In the genomic region with DNA sequence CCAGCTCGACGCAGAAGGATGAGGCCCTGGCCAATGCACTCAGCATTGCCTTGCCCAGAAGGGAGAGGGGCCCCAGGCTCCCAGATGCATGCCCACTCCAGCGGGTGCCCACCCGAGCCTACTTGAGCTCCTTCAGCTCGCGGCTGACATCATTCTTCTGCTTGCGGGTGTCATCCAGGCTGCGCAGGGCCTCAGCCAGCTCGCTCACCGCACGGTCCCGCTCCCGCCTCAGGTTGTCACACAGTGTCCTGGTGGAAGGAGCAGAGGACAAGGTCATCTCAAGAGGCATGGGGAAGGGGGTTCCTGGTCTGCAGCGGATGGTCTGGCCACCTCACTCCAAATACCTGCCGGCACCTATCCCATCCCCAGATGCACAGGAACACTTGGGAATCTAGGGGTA, we compare ENCODE assay signal across 22 cellular contexts.
"Had no signal": no experiment of that assay in that cellular context is flagged by ENCODE, and none has a peak within 500 bp of the region (broad histone marks: within the 10 kb centered on the region; RNA-seq: fewer than 3 reads in every experiment).

No MANE protein-coding gene starts in this region.

- H3K9me3 Mint-ChIP-seq: endodermal cell; naive thymus-derived CD4-positive, alpha-beta T cell; nephron progenitor cell had no signal

- H3K36me3 ChIP-seq: neutrophil had no signal

- H3K27ac ChIP-seq: foreskin keratinocyte, hepatocyte, left lung, neutrophil, pancreas, stomach, thoracic aorta, transverse colon had no signal

- H3K4me1 ChIP-seq: foreskin keratinocyte, pancreas had no signal

- H3K27me3 Mint-ChIP-seq: naive thymus-derived CD4-positive, alpha-beta T cell; progenitor cell of endocrine pancreas had no signal

- H3K27ac Mint-ChIP-seq: progenitor cell of endocrine pancreas had no signal

- H3K36me3 Mint-ChIP-seq: naive thymus-derived CD4-positive, alpha-beta T cell had no signal

- H3K4me3 Mint-ChIP-seq: endodermal cell; naive thymus-derived CD4-positive, alpha-beta T cell; nephron progenitor cell had no signal

- H3K27me3 ChIP-seq: foreskin keratinocyte, hepatocyte, left lung, neutrophil, pancreas, stomach, transverse colon had no signal

- H3K4me3 ChIP-seq: hepatocyte, left lung, lung, pancreas, stomach, thoracic aorta, transverse colon had no signal

- ATAC-seq: foreskin keratinocyte; left lung; naive thymus-derived CD4-positive, alpha-beta T cell; pancreas; right cardiac atrium had no signal

- DNase-seq: central memory CD4-positive, alpha-beta T cell; dermis blood vessel endothelial cell; endodermal cell; erythroblast; foreskin keratinocyte; left lung; mesendoderm; naive thymus-derived CD4-positive, alpha-beta T cell; nephron progenitor cell; pancreas; small intestine; stimulated activated CD4-positive, alpha-beta T cell treated with anti-CD3 and anti-CD28 coated beads, Interleukin-12 subunit alpha, Interleukin-12 subunit beta, amount 100 ng/mL, for 4 hours; stimulated activated naive CD4-positive, alpha-beta T cell; stomach; substantia nigra; transverse colon had no signal

- H3K9me3 ChIP-seq: left lung, neutrophil, pancreas, stomach, thoracic aorta, transverse colon had no signal
